1 cellular context compared by ENCODE assay signal in genomic region chr15:82809308-82810060, GRCh38.
TF ChIP-seq lines count a peak whose summit lies in the region.

Gene WHAMM, plus strand, starts transcription at chr15:82809628. Its CDS starts 99 bp downstream, at chr15:82809727.

TF ChIP-seq in H1, 55 proteins besides CTCF, POLR2A, EP300 and RAD21 (continued from another document):
- TF ChIP-seq MAFK (IDR thresholded peaks at IDR 0.05; ENCODE audit: low read depth, low read length), result no peak
- TF ChIP-seq EGR1 (IDR thresholded peaks at IDR 0.05; ENCODE audit: borderline replicate concordance, low read depth, low read length), result no peak
- TF ChIP-seq USF2 (IDR thresholded peaks at IDR 0.05; ENCODE audit: low read length), result no peak
- no peak for TF ChIP-seq CBX8 (IDR thresholded peaks at IDR 0.05; ENCODE audit: borderline replicate concordance, low read depth, low read length)
- TF ChIP-seq ZNF274 (IDR thresholded peaks at IDR 0.05; ENCODE audit: borderline replicate concordance, extremely low read depth, low read length), result no peak
- no peak for TF ChIP-seq ATF3 (IDR thresholded peaks at IDR 0.05; ENCODE audit: insufficient read depth, low read depth, low read length)
- TF ChIP-seq YY1 (IDR thresholded peaks at IDR 0.05; ENCODE audit: low read depth, low read length), result no peak
- no peak for TF ChIP-seq JUND (IDR thresholded peaks at IDR 0.05; ENCODE audit: low read length)
- TF ChIP-seq NANOG (IDR thresholded peaks at IDR 0.05; ENCODE audit: insufficient read depth, low read depth, low read length, poor library complexity, severe bottlenecking), result no peak
- no peak for TF ChIP-seq RXRA (IDR thresholded peaks at IDR 0.05; ENCODE audit: insufficient read depth, low read depth, low read length)
- peak in 1 of 2 experiments; percentile 78; a peak in 2 of 4 replicates for TF ChIP-seq HDAC2 (IDR thresholded peaks at IDR 0.05; ENCODE audit: borderline replicate concordance in 1 of 2, low read depth in 2 of 2, low read length in 2 of 2)
- TF ChIP-seq BACH1 (IDR thresholded peaks at IDR 0.05; ENCODE audit: low read length), result no peak
- TF ChIP-seq RNF2 (IDR thresholded peaks at IDR 0.05; ENCODE audit: borderline replicate concordance, low read depth, low read length, missing control alignments, poor library complexity, severe bottlenecking), result no peak
- TF ChIP-seq ASH2L (IDR thresholded peaks at IDR 0.05; ENCODE audit: low read length), result peak; percentile 84
- TF ChIP-seq MAX (IDR thresholded peaks at IDR 0.05), result no peak; the same call in 1 of the 2 replicates
- no peak for TF ChIP-seq SUZ12 (IDR thresholded peaks at IDR 0.05; ENCODE audit: low read length)
- no peak for TF ChIP-seq GABPA (IDR thresholded peaks at IDR 0.05; ENCODE audit: borderline replicate concordance, insufficient read depth, low read length)
- no peak for TF ChIP-seq KDM5A (IDR thresholded peaks at IDR 0.05; ENCODE audit: low read length)
- TF ChIP-seq CHD7 (IDR thresholded peaks at IDR 0.05; ENCODE audit: insufficient replicate concordance, low read length), result no peak
- no peak for TF ChIP-seq TCF12 (IDR thresholded peaks at IDR 0.05; ENCODE audit: low read depth, low read length)
- TF ChIP-seq ATF2 (IDR thresholded peaks at IDR 0.05; ENCODE audit: low read length), result no peak
- no peak for TF ChIP-seq POU5F1 (IDR thresholded peaks at IDR 0.05; ENCODE audit: low read depth, low read length)
- TF ChIP-seq NRF1 (IDR thresholded peaks at IDR 0.05; ENCODE audit: low read depth, low read length), result no peak
- TF ChIP-seq SP2 (IDR thresholded peaks at IDR 0.05; ENCODE audit: low read length), result peak; percentile 87
- no peak for TF ChIP-seq JUN (IDR thresholded peaks at IDR 0.05; ENCODE audit: low read depth, low read length)
- TF ChIP-seq HDAC6 (IDR thresholded peaks at IDR 0.05; ENCODE audit: low read depth, low read length), result no peak
- TF ChIP-seq CBX5 (IDR thresholded peaks at IDR 0.05; ENCODE audit: low read depth, low read length), result no peak
- TF ChIP-seq RFX5 (IDR thresholded peaks at IDR 0.05; ENCODE audit: borderline replicate concordance, low read depth, low read length), result no peak
- no peak for TF ChIP-seq TAF7 (optimal IDR thresholded peaks at IDR 0.05; ENCODE audit: borderline replicate concordance, low read depth, low read length)
- TF ChIP-seq CREB1 (IDR thresholded peaks at IDR 0.05), result peak; percentile 60
- no peak for TF ChIP-seq SP4 (IDR thresholded peaks at IDR 0.05; ENCODE audit: low read length)
- no peak for TF ChIP-seq TEAD4 (IDR thresholded peaks at IDR 0.05; ENCODE audit: low read depth, low read length)
- no peak for TF ChIP-seq CHD1 (IDR thresholded peaks at IDR 0.05; ENCODE audit: low read depth, low read length)
- TF ChIP-seq E2F6 (IDR thresholded peaks at IDR 0.05), result no peak
- no peak for TF ChIP-seq EZH2 (IDR thresholded peaks at IDR 0.05; ENCODE audit: low read depth, low read length, severe bottlenecking)
- peak; percentile 69 for TF ChIP-seq RBBP5 (IDR thresholded peaks at IDR 0.05; ENCODE audit: borderline replicate concordance, low read depth, low read length)
- no peak for TF ChIP-seq SRF (IDR thresholded peaks at IDR 0.05; ENCODE audit: low read depth, low read length)
- no peak for TF ChIP-seq BRCA1 (IDR thresholded peaks at IDR 0.05; ENCODE audit: low read depth, low read length)
- no peak for TF ChIP-seq CTBP2 (IDR thresholded peaks at IDR 0.05; ENCODE audit: borderline replicate concordance, insufficient read depth, insufficient read length, low read length)
- peak; percentile 95 for TF ChIP-seq KDM4A (IDR thresholded peaks at IDR 0.05; ENCODE audit: low read depth, low read length, severe bottlenecking)
- TF ChIP-seq SIRT6 (IDR thresholded peaks at IDR 0.05; ENCODE audit: low read length), result no peak
- no peak for TF ChIP-seq BCL11A (IDR thresholded peaks at IDR 0.05; ENCODE audit: low read depth in 2 of 2, low read length in 2 of 2)
- no peak for TF ChIP-seq GTF2F1 (IDR thresholded peaks at IDR 0.05; ENCODE audit: borderline replicate concordance, low read depth, low read length)
- peak; percentile 59 to 65; a peak in 3 of 4 replicates for TF ChIP-seq SIN3A (conservative IDR thresholded peaks at IDR 0.05 in 1 of 2, IDR thresholded peaks at IDR 0.05 in 1 of 2; ENCODE audit: low read depth in 1 of 2, low read length in 2 of 2)
- no peak for TF ChIP-seq TAF1 (IDR thresholded peaks at IDR 0.05; ENCODE audit: low read depth, low read length)
- TF ChIP-seq SIX5 (IDR thresholded peaks at IDR 0.05; ENCODE audit: low read depth, low read length), result no peak
- TF ChIP-seq POLR2AphosphoS5 (IDR thresholded peaks at IDR 0.05; ENCODE audit: low read depth, low read length), result 0 out of 2 replicates have a peak, but pooled peaks have one; percentile 27
- peak; percentile 92 for TF ChIP-seq CHD2 (IDR thresholded peaks at IDR 0.05; ENCODE audit: low read length)
- no peak for TF ChIP-seq KDM1A (IDR thresholded peaks at IDR 0.05; ENCODE audit: borderline replicate concordance, low read length)
- no peak for TF ChIP-seq FOSL1 (IDR thresholded peaks at IDR 0.05; ENCODE audit: insufficient read depth, low read depth, low read length)
- peak; percentile 47; the same call in 1 of the 2 replicates for TF ChIP-seq PHF8 (conservative IDR thresholded peaks at IDR 0.05; ENCODE audit: low read depth, low read length)
- peak; percentile 99 for TF ChIP-seq SP1 (IDR thresholded peaks at IDR 0.05; ENCODE audit: low read depth, low read length)
